In the genomic region with DNA sequence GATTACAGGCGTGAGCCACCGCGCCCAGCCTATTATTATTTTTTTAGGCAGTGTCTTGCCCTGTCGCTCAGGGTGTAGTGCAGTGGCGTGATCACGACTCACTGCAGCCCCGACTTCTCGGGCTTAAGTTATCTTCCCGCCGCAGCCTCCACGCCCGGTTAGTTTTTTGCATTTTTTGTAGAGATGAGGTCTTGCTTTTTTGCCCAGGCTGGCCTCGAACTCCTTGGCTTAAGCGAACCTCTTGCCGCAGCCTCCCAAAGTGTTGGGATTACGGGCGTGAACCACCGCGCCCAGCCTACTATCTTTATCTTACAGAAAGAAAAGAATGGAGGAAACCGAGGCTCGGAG, we compare ENCODE assay signal across 1 cellular context.
TF ChIP-seq lines count a peak whose summit lies in the region.

No MANE protein-coding gene starts in this region.

TF ChIP-seq in neural cell, 6 proteins besides CTCF, POLR2A, EP300 and RAD21 (continued from another document):
- TF ChIP-seq POLR2AphosphoS5 (IDR thresholded peaks at IDR 0.05) = no peak
